In the genomic region with DNA sequence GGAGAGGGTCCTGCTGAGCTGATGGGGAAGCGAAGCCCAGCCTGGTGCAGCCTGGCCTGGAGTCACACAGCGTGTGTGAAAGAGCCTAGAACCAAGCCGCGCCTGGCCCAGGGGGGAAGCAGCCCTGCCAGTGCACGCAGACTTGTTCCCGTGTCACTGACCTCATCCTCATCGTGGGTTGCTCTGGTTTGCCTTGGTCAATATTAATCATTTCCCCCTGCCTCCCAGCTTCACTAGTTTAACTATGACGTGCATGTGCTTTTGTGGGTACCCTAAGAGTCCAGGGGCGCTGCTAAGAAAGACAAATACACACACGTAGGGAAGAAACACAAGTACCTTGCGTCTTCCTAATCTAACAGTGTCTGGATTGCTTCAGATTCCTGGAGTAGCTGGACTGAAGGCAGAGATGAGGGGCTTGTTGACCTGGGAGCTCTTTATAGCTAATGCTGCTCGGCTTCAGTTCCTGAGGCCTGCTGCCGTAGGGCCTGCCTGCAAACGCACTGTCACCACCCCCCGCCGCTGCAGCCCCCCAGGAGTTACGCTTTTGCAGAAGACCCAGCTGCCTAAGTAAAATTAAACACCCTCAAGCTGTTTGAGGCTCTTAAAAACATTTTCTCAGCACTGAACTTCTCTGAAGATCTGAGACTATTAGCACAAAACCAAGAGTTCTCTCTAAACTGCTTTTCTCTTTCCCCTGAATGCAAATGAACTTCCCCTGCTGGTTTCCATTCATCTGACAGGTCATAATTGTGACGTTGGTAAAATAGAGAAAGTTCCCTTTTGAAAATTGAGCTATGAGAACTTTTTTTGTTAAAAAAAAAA, we compare ENCODE assay signal across 1 cellular context.
TF ChIP-seq lines count a peak whose summit lies in the region.

No MANE protein-coding gene starts in this region.

TF ChIP-seq in SK-N-SH treated with all-trans-retinoic acid at 6 μM for 48 hours, 23 proteins besides CTCF, POLR2A, EP300 and RAD21 (continued from another document):
- TF ChIP-seq, protein P1, sequence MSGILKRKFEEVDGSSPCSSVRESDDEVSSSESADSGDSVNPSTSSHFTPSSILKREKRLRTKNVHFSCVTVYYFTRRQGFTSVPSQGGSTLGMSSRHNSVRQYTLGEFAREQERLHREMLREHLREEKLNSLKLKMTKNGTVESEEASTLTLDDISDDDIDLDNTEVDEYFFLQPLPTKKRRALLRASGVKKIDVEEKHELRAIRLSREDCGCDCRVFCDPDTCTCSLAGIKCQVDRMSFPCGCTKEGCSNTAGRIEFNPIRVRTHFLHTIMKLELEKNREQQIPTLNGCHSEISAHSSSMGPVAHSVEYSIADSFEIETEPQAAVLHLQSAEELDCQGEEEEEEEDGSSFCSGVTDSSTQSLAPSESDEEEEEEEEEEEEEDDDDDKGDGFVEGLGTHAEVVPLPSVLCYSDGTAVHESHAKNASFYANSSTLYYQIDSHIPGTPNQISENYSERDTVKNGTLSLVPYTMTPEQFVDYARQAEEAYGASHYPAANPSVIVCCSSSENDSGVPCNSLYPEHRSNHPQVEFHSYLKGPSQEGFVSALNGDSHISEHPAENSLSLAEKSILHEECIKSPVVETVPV (CRISPR knock-in tag; IDR thresholded peaks at IDR 0.05) = no peak
- no peak for TF ChIP-seq PPARA (CRISPR knock-in tag; IDR thresholded peaks at IDR 0.05; ENCODE audit: borderline replicate concordance)
